In genomic region chr19:48417436-48417835, GRCh38 we compare ENCODE assay signal across 17 cellular contexts.
"Had no signal": no experiment of that assay in that cellular context is flagged by ENCODE, and none has a peak within 500 bp of the region (broad histone marks: within the 10 kb centered on the region; RNA-seq: fewer than 3 reads in every experiment).

No MANE protein-coding gene starts in this region.

- H3K9ac ChIP-seq: parathyroid adenoma had no signal

- H3K4me3 ChIP-seq: esophagus squamous epithelium, left lung, thyroid gland had no signal

- H3K9me3 Mint-ChIP-seq: effector memory CD8-positive, alpha-beta T cell had no signal

- ATAC-seq: effector memory CD8-positive, alpha-beta T cell; left lung had no signal

- H3K27ac ChIP-seq: esophagus squamous epithelium, left lung, neutrophil, parathyroid adenoma, WERI-Rb-1 had no signal

- DNase-seq: activated CD4-positive, alpha-beta T cell treated with anti-CD3 and anti-CD28 coated beads for 1 hour; activated CD4-positive, alpha-beta T cell treated with anti-CD3 and anti-CD28 coated beads, Interleukin-2, amount 50 U/mL, for 48 hours; amniotic stem cell; effector memory CD8-positive, alpha-beta T cell; esophagus squamous epithelium; hippocampal formation; islet precursor cell; stimulated activated CD4-positive, alpha-beta T cell treated with anti-CD3 and anti-CD28 coated beads, Interleukin-12 subunit alpha, Interleukin-12 subunit beta, amount 100 ng/mL, for 4 hours; stimulated activated CD4-positive, alpha-beta T cell treated with anti-CD3 and anti-CD28 coated beads, Interleukin-1b, Interleukin-23, amount 100 ng/mL, for 48 hours; stimulated activated CD8-positive, alpha-beta memory T cell treated with anti-CD3 and anti-CD28 coated beads, Interleukin-4, amount 100 ng/mL, for 48 hours; stimulated activated naive CD4-positive, alpha-beta T cell treated with Interleukin-2 at 50 U/mL for 16 hours had no signal

- H3K27me3 ChIP-seq: thyroid gland had no signal

- H3K36me3 ChIP-seq: esophagus squamous epithelium, left lung, neutrophil, thyroid gland had no signal

- H3K4me3 Mint-ChIP-seq: activated naive CD8-positive, alpha-beta T cell had no signal

- H3K4me1 ChIP-seq: parathyroid adenoma had no signal

- H2AFZ ChIP-seq: parathyroid adenoma had no signal

- H3K27me3 Mint-ChIP-seq: effector memory CD8-positive, alpha-beta T cell had no signal

- H3K27ac Mint-ChIP-seq: activated naive CD8-positive, alpha-beta T cell had no signal

- H3K36me3 Mint-ChIP-seq: activated naive CD8-positive, alpha-beta T cell had no signal

- H3K9me3 ChIP-seq: esophagus squamous epithelium, left lung, neutrophil, thyroid gland had no signal
